2 cellular contexts compared by ENCODE assay signal in genomic region chr10:50561816-50562215, GRCh38.
TF ChIP-seq lines count a peak whose summit lies in the region.

No MANE protein-coding gene starts in this region.

TF ChIP-seq in GM23338, 12 proteins besides CTCF, POLR2A, EP300 and RAD21 (continued from another document):
- no peak for TF ChIP-seq REST (IDR thresholded peaks at IDR 0.05; ENCODE audit: unreplicated experiment)
- no peak for TF ChIP-seq EZH2phosphoT487 (IDR thresholded peaks at IDR 0.05; ENCODE audit: unreplicated experiment)
- no peak for TF ChIP-seq STAT1 (IDR thresholded peaks at IDR 0.05; ENCODE audit: unreplicated experiment)

TF ChIP-seq in HepG2, 621 proteins besides CTCF, POLR2A, EP300 and RAD21 (continued from another document):
- TF ChIP-seq, protein P1, sequence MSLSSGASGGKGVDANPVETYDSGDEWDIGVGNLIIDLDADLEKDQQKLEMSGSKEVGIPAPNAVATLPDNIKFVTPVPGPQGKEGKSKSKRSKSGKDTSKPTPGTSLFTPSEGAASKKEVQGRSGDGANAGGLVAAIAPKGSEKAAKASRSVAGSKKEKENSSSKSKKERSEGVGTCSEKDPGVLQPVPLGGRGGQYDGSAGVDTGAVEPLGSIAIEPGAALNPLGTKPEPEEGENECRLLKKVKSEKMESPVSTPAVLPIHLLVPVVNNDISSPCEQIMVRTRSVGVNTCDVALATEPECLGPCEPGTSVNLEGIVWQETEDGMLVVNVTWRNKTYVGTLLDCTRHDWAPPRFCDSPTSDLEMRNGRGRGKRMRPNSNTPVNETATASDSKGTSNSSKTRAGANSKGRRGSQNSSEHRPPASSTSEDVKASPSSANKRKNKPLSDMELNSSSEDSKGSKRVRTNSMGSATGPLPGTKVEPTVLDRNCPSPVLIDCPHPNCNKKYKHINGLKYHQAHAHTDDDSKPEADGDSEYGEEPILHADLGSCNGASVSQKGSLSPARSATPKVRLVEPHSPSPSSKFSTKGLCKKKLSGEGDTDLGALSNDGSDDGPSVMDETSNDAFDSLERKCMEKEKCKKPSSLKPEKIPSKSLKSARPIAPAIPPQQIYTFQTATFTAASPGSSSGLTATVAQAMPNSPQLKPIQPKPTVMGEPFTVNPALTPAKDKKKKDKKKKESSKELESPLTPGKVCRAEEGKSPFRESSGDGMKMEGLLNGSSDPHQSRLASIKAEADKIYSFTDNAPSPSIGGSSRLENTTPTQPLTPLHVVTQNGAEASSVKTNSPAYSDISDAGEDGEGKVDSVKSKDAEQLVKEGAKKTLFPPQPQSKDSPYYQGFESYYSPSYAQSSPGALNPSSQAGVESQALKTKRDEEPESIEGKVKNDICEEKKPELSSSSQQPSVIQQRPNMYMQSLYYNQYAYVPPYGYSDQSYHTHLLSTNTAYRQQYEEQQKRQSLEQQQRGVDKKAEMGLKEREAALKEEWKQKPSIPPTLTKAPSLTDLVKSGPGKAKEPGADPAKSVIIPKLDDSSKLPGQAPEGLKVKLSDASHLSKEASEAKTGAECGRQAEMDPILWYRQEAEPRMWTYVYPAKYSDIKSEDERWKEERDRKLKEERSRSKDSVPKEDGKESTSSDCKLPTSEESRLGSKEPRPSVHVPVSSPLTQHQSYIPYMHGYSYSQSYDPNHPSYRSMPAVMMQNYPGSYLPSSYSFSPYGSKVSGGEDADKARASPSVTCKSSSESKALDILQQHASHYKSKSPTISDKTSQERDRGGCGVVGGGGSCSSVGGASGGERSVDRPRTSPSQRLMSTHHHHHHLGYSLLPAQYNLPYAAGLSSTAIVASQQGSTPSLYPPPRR (CRISPR knock-in tag; IDR thresholded peaks at IDR 0.05; ENCODE audit: borderline replicate concordance), result no peak
- TF ChIP-seq HOMEZ (CRISPR knock-in tag; IDR thresholded peaks at IDR 0.05; ENCODE audit: low read depth), result peak; percentile 22; the same call in 1 of the 2 replicates
- no peak for TF ChIP-seq ZNF569 (CRISPR knock-in tag; IDR thresholded peaks at IDR 0.05; ENCODE audit: borderline replicate concordance)
- 0 out of 2 replicates have a peak, but pooled peaks have one; percentile 23 for TF ChIP-seq RXRB (CRISPR knock-in tag; IDR thresholded peaks at IDR 0.05; ENCODE audit: borderline replicate concordance)
- TF ChIP-seq ZNF441 (CRISPR knock-in tag; IDR thresholded peaks at IDR 0.05; ENCODE audit: borderline replicate concordance), result peak; percentile 68; the same call in 1 of the 2 replicates
- peak; percentile 91 for TF ChIP-seq SMC3 (IDR thresholded peaks at IDR 0.05; ENCODE audit: low read length)
- no peak for TF ChIP-seq JDP2 (CRISPR knock-in tag; IDR thresholded peaks at IDR 0.05; ENCODE audit: borderline replicate concordance)
- TF ChIP-seq, protein P2, sequence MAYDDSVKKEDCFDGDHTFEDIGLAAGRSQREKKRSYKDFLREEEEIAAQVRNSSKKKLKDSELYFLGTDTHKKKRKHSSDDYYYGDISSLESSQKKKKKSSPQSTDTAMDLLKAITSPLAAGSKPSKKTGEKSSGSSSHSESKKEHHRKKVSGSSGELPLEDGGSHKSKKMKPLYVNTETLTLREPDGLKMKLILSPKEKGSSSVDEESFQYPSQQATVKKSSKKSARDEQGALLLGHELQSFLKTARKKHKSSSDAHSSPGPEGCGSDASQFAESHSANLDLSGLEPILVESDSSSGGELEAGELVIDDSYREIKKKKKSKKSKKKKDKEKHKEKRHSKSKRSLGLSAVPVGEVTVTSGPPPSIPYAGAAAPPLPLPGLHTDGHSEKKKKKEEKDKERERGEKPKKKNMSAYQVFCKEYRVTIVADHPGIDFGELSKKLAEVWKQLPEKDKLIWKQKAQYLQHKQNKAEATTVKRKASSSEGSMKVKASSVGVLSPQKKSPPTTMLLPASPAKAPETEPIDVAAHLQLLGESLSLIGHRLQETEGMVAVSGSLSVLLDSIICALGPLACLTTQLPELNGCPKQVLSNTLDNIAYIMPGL (CRISPR knock-in tag; IDR thresholded peaks at IDR 0.05; ENCODE audit: borderline replicate concordance in 1 of 2, low read depth in 1 of 2), result 0 out of 4 replicates have a peak, but pooled peaks of 1 of the 2 experiments have one; percentile 28
- TF ChIP-seq ZNF407 (CRISPR knock-in tag; IDR thresholded peaks at IDR 0.05; ENCODE audit: not compliant biosample characterization), result no peak
- peak; percentile 91 for TF ChIP-seq SIX1 (CRISPR knock-in tag; IDR thresholded peaks at IDR 0.05; ENCODE audit: borderline replicate concordance)
- no peak for TF ChIP-seq DR1 (CRISPR knock-in tag; IDR thresholded peaks at IDR 0.05)
- TF ChIP-seq EHMT2 (IDR thresholded peaks at IDR 0.05; ENCODE audit: borderline replicate concordance, low read depth, low read length), result no peak
- TF ChIP-seq ZBTB44 (CRISPR knock-in tag; IDR thresholded peaks at IDR 0.05), result no peak
- peak; percentile 66 for TF ChIP-seq SIX4 (CRISPR knock-in tag; IDR thresholded peaks at IDR 0.05)
TF ChIP-seq in HepG2: peak in this region for 11.
